Comparison of ENCODE assay signal across 17 cellular contexts in the genomic region with DNA sequence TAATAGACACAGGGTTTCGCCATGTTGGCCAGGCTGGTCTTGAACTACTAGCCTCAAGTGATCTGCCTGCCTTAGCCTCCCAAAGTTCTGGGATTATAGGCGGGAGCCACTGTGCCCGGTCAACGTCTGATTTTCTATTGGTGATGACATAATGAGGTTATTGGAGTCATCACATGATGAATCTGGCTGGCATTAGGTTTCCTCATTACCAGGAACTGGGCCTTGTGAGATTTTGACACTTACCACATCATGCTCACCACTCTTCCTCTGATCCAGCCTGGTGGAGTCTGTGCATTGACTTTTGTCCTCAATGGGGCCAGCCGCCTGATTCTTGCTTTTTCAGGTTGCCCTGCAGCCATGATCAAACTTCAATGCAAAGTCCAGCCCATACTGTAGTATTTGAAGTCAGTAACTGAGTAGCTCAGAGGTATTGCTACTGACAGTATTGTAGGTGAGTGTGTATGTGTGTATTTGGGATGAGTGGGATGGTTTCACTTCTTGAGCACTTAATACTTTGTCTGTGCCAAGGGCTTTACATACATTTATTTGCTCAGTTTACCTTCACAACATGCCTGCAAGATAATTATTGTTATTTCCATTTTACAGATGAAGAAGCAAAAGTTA.
"Had no signal": no experiment of that assay in that cellular context is flagged by ENCODE, and none has a peak within 500 bp of the region (broad histone marks: within the 10 kb centered on the region; RNA-seq: fewer than 3 reads in every experiment).

No MANE protein-coding gene starts in this region.

- H3K9me3 Mint-ChIP-seq: activated CD4-positive, alpha-beta T cell treated with anti-CD3 and anti-CD28 coated beads, Interleukin-2, amount 10 ng/mL, durations not matched to agents 24 days and 14 days; activated naive CD4-positive, alpha-beta T cell treated with anti-CD3 and anti-CD28 coated beads, Interleukin-2, amount 10 ng/mL, durations not matched to agents 7 days and 5 days; activated T-helper 2 cell treated with anti-CD3 and anti-CD28 coated beads, Interferon-gamma antibody, Interleukin-2, Interleukin-4, amounts not matched to agents 10 μg/mL and 5 μg/mL and 100 μg/mL, durations not matched to agents 14 hours and 24 hours and 36 hours; mesothelial cell of epicardium; naive B cell had no signal

- DNase-seq: activated CD4-positive, alpha-beta T cell treated with anti-CD3 and anti-CD28 coated beads, Interleukin-2, amount 10 ng/mL, durations not matched to agents 24 days and 14 days; activated naive CD4-positive, alpha-beta T cell treated with anti-CD3 and anti-CD28 coated beads, Interleukin-2, amount 10 ng/mL, durations not matched to agents 7 days and 5 days; body of pancreas; central memory CD4-positive, alpha-beta T cell; cortex of kidney; effector memory CD4-positive, alpha-beta T cell; naive B cell; occipital lobe; psoas muscle; right lobe of liver; stimulated activated naive CD4-positive, alpha-beta T cell treated with Interleukin-2 at 50 U/mL for 16 hours; uterus; WERI-Rb-1 had no signal

- H3K36me3 ChIP-seq: gastroesophageal sphincter, right lobe of liver, uterus, WERI-Rb-1 had no signal

- H3K27ac Mint-ChIP-seq: activated CD4-positive, alpha-beta T cell treated with anti-CD3 and anti-CD28 coated beads, Interleukin-2, amount 10 ng/mL, durations not matched to agents 24 days and 14 days; activated naive CD4-positive, alpha-beta T cell treated with anti-CD3 and anti-CD28 coated beads, Interleukin-2, amount 10 ng/mL, durations not matched to agents 7 days and 5 days; activated T-helper 2 cell treated with anti-CD3 and anti-CD28 coated beads, Interferon-gamma antibody, Interleukin-2, Interleukin-4, amounts not matched to agents 10 μg/mL and 5 μg/mL and 100 μg/mL, durations not matched to agents 14 hours and 24 hours and 36 hours; naive B cell had no signal

- H3K9me3 ChIP-seq: body of pancreas, gastroesophageal sphincter, psoas muscle, right lobe of liver, uterus had no signal

- H3K4me3 ChIP-seq: body of pancreas, gastroesophageal sphincter, psoas muscle, right lobe of liver, uterus had no signal

- H3K4me1 ChIP-seq: gastroesophageal sphincter, psoas muscle, uterus had no signal

- ATAC-seq: body of pancreas, gastroesophageal sphincter, psoas muscle had no signal

- H3K27ac ChIP-seq: body of pancreas, epithelial cell of prostate, gastroesophageal sphincter, psoas muscle, right lobe of liver, uterus, WERI-Rb-1 had no signal

- H3K4me3 Mint-ChIP-seq: activated CD4-positive, alpha-beta T cell treated with anti-CD3 and anti-CD28 coated beads, Interleukin-2, amount 10 ng/mL, durations not matched to agents 24 days and 14 days; activated naive CD4-positive, alpha-beta T cell treated with anti-CD3 and anti-CD28 coated beads, Interleukin-2, amount 10 ng/mL, durations not matched to agents 7 days and 5 days; mesothelial cell of epicardium had no signal

- H3K27me3 ChIP-seq: body of pancreas, gastroesophageal sphincter, right lobe of liver, uterus had no signal

- H3K27me3 Mint-ChIP-seq: naive B cell had no signal
